Comparison of ENCODE assay signal across 26 cellular contexts in the genomic region with DNA sequence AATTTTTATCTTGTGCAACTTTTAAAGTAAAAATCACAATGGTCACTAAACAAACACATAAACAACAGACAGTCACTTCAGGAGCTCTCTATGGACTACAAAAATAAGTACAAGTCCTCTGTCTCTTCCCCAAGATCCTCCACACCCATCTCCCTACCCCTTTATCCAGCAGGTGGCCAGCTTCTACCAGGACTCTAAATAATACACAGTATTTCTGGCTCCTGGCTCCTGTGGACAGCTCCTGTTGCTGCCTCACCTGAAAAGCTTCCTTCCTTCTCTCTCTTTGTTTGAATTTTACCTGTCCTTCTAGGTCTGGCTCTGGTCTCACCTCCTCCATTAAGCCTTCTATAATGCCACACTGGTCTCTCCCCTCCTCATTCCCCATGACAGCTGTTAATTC.
DNase-seq lines count a peak whose midpoint lies in the region; ATAC-seq and TF ChIP-seq lines count a peak whose summit lies in the region.
"Had no signal": no experiment of that assay in that cellular context is flagged by ENCODE, and none has a peak within 500 bp of the region (broad histone marks: within the 10 kb centered on the region; RNA-seq: fewer than 3 reads in every experiment).

No MANE protein-coding gene starts in this region.

- CTCF ChIA-PET in T-cell (lab: Charles Lee): no interaction called here

- H3K36me3 Mint-ChIP-seq in T-cell: peaks cover 11% of the 10 kb centered on the region
- H3K36me3 Mint-ChIP-seq: activated naive CD4-positive, alpha-beta T cell treated with anti-CD3 and anti-CD28 coated beads, Interleukin-2, amount 50 U/mL, for 72 hours had no signal

- TF ChIP-seq POLR2A in GM18505 (IDR thresholded peaks at IDR 0.05; ENCODE audit: borderline replicate concordance, extremely low read depth, insufficient read depth, insufficient read length): no peak

- H3K27ac ChIP-seq in VCaP: 0 out of 2 replicates have a peak overlapping the region, but pooled peaks have one; percentile 50
- H3K27ac ChIP-seq: colonic mucosa, pancreas, RWPE1, SK-N-MC had no signal

- DNase-seq in DMS53 treated with DMSO at 0.1 percent for 48 hours (lab: John Stamatoyannopoulos, UW; ENCODE audit: unreplicated experiment): peak; percentile 12
- no peak for DNase-seq in left lobe of liver (ENCODE audit: low spot score)
- no peak for DNase-seq in COLO829 (ENCODE audit: low spot score)
- DNase-seq in NCI-H1694 treated with DMSO at 0.1 percent for 48 hours (lab: John Stamatoyannopoulos, UW): no peak
- DNase-seq in T-cell: no peak
- DNase-seq: activated CD4-positive, alpha-beta T cell treated with anti-CD3 and anti-CD28 coated beads for 36 hours; activated CD8-positive, alpha-beta T cell treated with anti-CD3 and anti-CD28 coated beads, Interleukin-2, amount 10 ng/mL, durations not matched to agents 7 days and 5 days; colonic mucosa; effector memory CD4-positive, alpha-beta T cell; erythroblast; GOT3; left ventricle myocardium superior; MM.1S; NCI-H2029 treated with DMSO at 0.1 percent for 48 hours; NCI-H446; NCI-H774; pancreas; small intestine; stimulated activated naive CD4-positive, alpha-beta T cell had no signal

- H3K4me3 Mint-ChIP-seq in T-cell: no peak overlapping the region
- H3K4me3 Mint-ChIP-seq: activated CD4-positive, alpha-beta T cell treated with anti-CD3 and anti-CD28 coated beads for 36 hours; activated CD8-positive, alpha-beta T cell treated with anti-CD3 and anti-CD28 coated beads, Interleukin-2, amount 10 ng/mL, durations not matched to agents 7 days and 5 days; neural crest cell had no signal

- POLR2A ChIA-PET in T-cell (lab: Charles Lee): no interaction called here

- H3K4me1 Mint-ChIP-seq in T-cell: no peaks in the 10 kb centered on the region
- H3K4me1 Mint-ChIP-seq: neural crest cell had no signal

- no peak overlapping the region for H3K27ac Mint-ChIP-seq in T-cell
- H3K27ac Mint-ChIP-seq: activated CD4-positive, alpha-beta T cell treated with anti-CD3 and anti-CD28 coated beads for 36 hours; activated CD8-positive, alpha-beta T cell treated with anti-CD3 and anti-CD28 coated beads, Interleukin-2, amount 10 ng/mL, durations not matched to agents 7 days and 5 days; activated naive CD4-positive, alpha-beta T cell treated with anti-CD3 and anti-CD28 coated beads, Interleukin-2, amount 50 U/mL, for 72 hours had no signal

- ATAC-seq in left lobe of liver: peak; percentile 33
- ATAC-seq in T-cell (replicated peaks in 1 of 4): no peak
- no peak for ATAC-seq in GM18505 (IDR thresholded peaks at IDR 0.05; ENCODE audit: unreplicated experiment)
- ATAC-seq: activated CD4-positive, alpha-beta T cell treated with anti-CD3 and anti-CD28 coated beads for 36 hours; activated CD8-positive, alpha-beta T cell treated with anti-CD3 and anti-CD28 coated beads, Interleukin-2, amount 10 ng/mL, durations not matched to agents 7 days and 5 days; activated naive CD4-positive, alpha-beta T cell treated with anti-CD3 and anti-CD28 coated beads, Interleukin-2, amount 50 U/mL, for 72 hours; left ventricle myocardium superior; pancreas had no signal

- H3K9me3 Mint-ChIP-seq in T-cell: no peaks in the 10 kb centered on the region
- H3K9me3 Mint-ChIP-seq: activated naive CD4-positive, alpha-beta T cell treated with anti-CD3 and anti-CD28 coated beads, Interleukin-2, amount 50 U/mL, for 72 hours; neural crest cell had no signal

- H3K27me3 Mint-ChIP-seq in T-cell: no peaks in the 10 kb centered on the region
- H3K27me3 Mint-ChIP-seq: activated CD4-positive, alpha-beta T cell treated with anti-CD3 and anti-CD28 coated beads for 36 hours had no signal

- 0 out of 2 replicates have a peak, but pooled peaks have one; percentile 18 for TF ChIP-seq CTCF in LNCAP (IDR thresholded peaks at IDR 0.05)
- TF ChIP-seq CTCF in VCaP (conservative IDR thresholded peaks at IDR 0.05): peak; percentile 24; the same call in 1 of the 2 replicates
